11 cellular contexts compared by ENCODE assay signal in genomic region chr16:24850289-24850931, GRCh38. TPM values are rescaled to one million over a fixed set of nuclear protein-coding genes. Genes with fewer than 3 reads are reported as not detected.
A peak's percentile ranks its signal among the peaks of the same experiment; 100 is the strongest.
DNase-seq lines count a peak whose midpoint lies in the region; ATAC-seq and TF ChIP-seq lines count a peak whose summit lies in the region.
"Had no signal": no experiment of that assay in that cellular context is flagged by ENCODE, and none has a peak within 500 bp of the region (broad histone marks: within the 10 kb centered on the region; RNA-seq: fewer than 3 reads in every experiment).

No MANE protein-coding gene starts in this region.

- peak overlapping the region; percentile 73 for H3K27ac Mint-ChIP-seq in HFFc6
- H3K27ac Mint-ChIP-seq in activated T-helper 17 cell treated with anti-CD3 and anti-CD28 coated beads, Interleukin-2, amount 50 U/mL, for 72 hours, result peak overlapping the region; percentile 72
- H3K27ac Mint-ChIP-seq: IgD-negative memory B cell had no signal

- H3K4me3 Mint-ChIP-seq in HFFc6, result no peak overlapping the region
- peak overlapping the region; percentile 23 for H3K4me3 Mint-ChIP-seq in activated T-helper 17 cell treated with anti-CD3 and anti-CD28 coated beads, Interleukin-2, amount 50 U/mL, for 72 hours
- H3K4me3 Mint-ChIP-seq: IgD-negative memory B cell had no signal

- intact Hi-C loops in vagina (cut with DNase I), result no loop called here

- peaks cover 12% of the 10 kb centered on the region for H3K4me1 ChIP-seq in vagina

- H3K36me3 Mint-ChIP-seq in HFFc6 (ENCODE audit: low read depth), result no peaks in the 10 kb centered on the region
- H3K36me3 Mint-ChIP-seq in activated T-helper 17 cell treated with anti-CD3 and anti-CD28 coated beads, Interleukin-2, amount 50 U/mL, for 72 hours (ENCODE audit: low read depth), result no peaks in the 10 kb centered on the region

- no peaks in the 10 kb centered on the region for H3K27me3 ChIP-seq in vagina

- ATAC-seq in activated T-helper 17 cell treated with anti-CD3 and anti-CD28 coated beads, Interleukin-2, amount 50 U/mL, for 72 hours (replicated peaks), result peak; percentile 80

- H3K27ac ChIP-seq in vagina, result no peak overlapping the region

- H3K4me3 ChIP-seq in AG10803 (ENCODE audit: low read length) (no peak overlapping the region), foreskin fibroblast (ENCODE audit: low read depth in 1 of 2, low read length in 2 of 2) (no peak overlapping the region), vagina (no peak overlapping the region)

- no peaks in the 10 kb centered on the region; the same call in 1 of the 2 replicates for H3K27me3 Mint-ChIP-seq in HFFc6 (ENCODE audit: insufficient read depth)
- peaks cover 3% of the 10 kb centered on the region for H3K27me3 Mint-ChIP-seq in activated T-helper 17 cell treated with anti-CD3 and anti-CD28 coated beads, Interleukin-2, amount 50 U/mL, for 72 hours
- H3K27me3 Mint-ChIP-seq: IgD-negative memory B cell had no signal

- no peaks in the 10 kb centered on the region for H3K9me3 ChIP-seq in vagina

- DNase-seq in AG10803 (ENCODE audit: low read depth) (peak; percentile 49), HFFc6 (peak; percentile 48), foreskin fibroblast (peak; percentile 42 to 64), DMS 273 treated with DMSO at 0.1 percent for 48 hours (lab: John Stamatoyannopoulos, UW) (no peak), vagina (ENCODE audit: extremely low spot score in 2 of 2) (no peak), medulla oblongata (ENCODE audit: extremely low spot score) (no peak)
- no peak for DNase-seq in activated CD4-positive, alpha-beta T cell treated with anti-CD3 and anti-CD28 coated beads for 48 hours
- DNase-seq: NCI-H2029 treated with DMSO at 0.1 percent for 48 hours, SW 1271 had no signal

- H3K9me3 Mint-ChIP-seq in HFFc6, result no peaks in the 10 kb centered on the region
- H3K9me3 Mint-ChIP-seq in activated T-helper 17 cell treated with anti-CD3 and anti-CD28 coated beads, Interleukin-2, amount 50 U/mL, for 72 hours, result no peaks in the 10 kb centered on the region
- H3K9me3 Mint-ChIP-seq: IgD-negative memory B cell had no signal

- no peaks in the 10 kb centered on the region for H3K36me3 ChIP-seq in vagina

- TF ChIP-seq POLR2A in vagina (IDR thresholded peaks at IDR 0.05), result no peak

- H3K4me1 Mint-ChIP-seq in HFFc6 (ENCODE audit: low read depth), result peaks cover 63% of the 10 kb centered on the region
- peaks cover 12% of the 10 kb centered on the region for H3K4me1 Mint-ChIP-seq in activated T-helper 17 cell treated with anti-CD3 and anti-CD28 coated beads, Interleukin-2, amount 50 U/mL, for 72 hours
- H3K4me1 Mint-ChIP-seq: IgD-negative memory B cell had no signal

- TF ChIP-seq CTCF in AG10803 (conservative IDR thresholded peaks at IDR 0.05; ENCODE audit: low read length), result no peak
- no peak for TF ChIP-seq CTCF in HFFc6 (IDR thresholded peaks at IDR 0.05)
- no peak for TF ChIP-seq CTCF in foreskin fibroblast (IDR thresholded peaks at IDR 0.05; ENCODE audit: low read depth, low read length)
- no peak for TF ChIP-seq CTCF in vagina (IDR thresholded peaks at IDR 0.05)

RNA-seq across cellular contexts. Expression of gene SLC5A11, which starts 4.6 kb away (rescaled TPM):
- under 1 TPM in 1 of 6 experiments, not detected in 5; 0.23 TPM for total RNA-seq in HFFc6 (2021; fragmentation: NEBNext Ultra II Directional; extraction: Animal tissue kit (Norgen Biotek cat#: 25700))
- total RNA-seq in activated T-helper 17 cell treated with anti-CD3 and anti-CD28 coated beads, Interleukin-2, amount 50 U/mL, for 72 hours, result not detected
- total RNA-seq in vagina, result not detected

Comparison
In these comparisons a context has a peak if more than half of its experiments do, and no peak if none do; other contexts are left out.
1. DNase-seq: peak in AG10803 (single experiment), HFFc6 (single experiment) and foreskin fibroblast (2 of 2); none in DMS 273 treated with DMSO at 0.1 percent for 48 hours (single experiment), vagina (0 of 2), medulla oblongata (single experiment) and activated CD4-positive, alpha-beta T cell treated with anti-CD3 and anti-CD28 coated beads for 48 hours (single experiment).